In the genomic region with DNA sequence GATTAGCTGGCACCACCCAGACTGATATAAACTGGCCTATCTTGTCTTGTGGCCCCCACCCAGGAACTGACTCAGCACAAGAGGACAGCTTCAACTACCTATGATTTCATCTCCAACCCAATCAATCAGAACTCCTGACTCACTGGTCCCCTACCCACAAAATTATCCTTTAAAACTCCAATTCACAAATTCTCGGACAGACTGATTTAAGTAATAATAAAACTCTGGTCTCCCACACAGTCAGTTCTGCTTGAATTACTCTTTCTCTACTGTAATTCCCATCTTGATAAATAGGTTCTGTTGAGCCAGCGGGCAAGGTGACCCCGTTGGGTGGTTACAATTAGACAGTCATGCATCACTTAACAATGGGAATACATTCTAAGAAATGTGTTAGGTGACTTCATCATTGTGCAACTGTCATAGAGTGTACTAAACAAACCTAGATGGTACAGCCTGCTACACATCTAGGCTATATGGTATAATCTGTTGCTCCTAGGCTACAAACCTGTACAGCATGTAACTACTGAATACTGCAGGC, we compare ENCODE assay signal across 20 cellular contexts. TPM values are rescaled to one million over a fixed set of nuclear protein-coding genes. Genes with fewer than 3 reads are reported as not detected.
DNase-seq lines count a peak whose midpoint lies in the region; ATAC-seq, FAIRE-seq and TF ChIP-seq lines count a peak whose summit lies in the region.
"Had no signal": no experiment of that assay in that cellular context is flagged by ENCODE, and none has a peak within 500 bp of the region (broad histone marks: within the 10 kb centered on the region; RNA-seq: fewer than 3 reads in every experiment).

No MANE protein-coding gene starts in this region.

- peaks cover 8% of the 10 kb centered on the region for H3K36me3 ChIP-seq in MG63
- no peaks in the 10 kb centered on the region for H3K36me3 ChIP-seq in vagina
- H3K36me3 ChIP-seq: cardiac muscle cell, lower lobe of right lung, neutrophil, upper lobe of right lung had no signal

- peaks cover 43% of the 10 kb centered on the region for H3K4me1 ChIP-seq in vagina

- H3K9me3 Mint-ChIP-seq in osteocyte (ENCODE audit: unreplicated experiment) (no peaks in the 10 kb centered on the region), T-cell (no peaks in the 10 kb centered on the region)

- H3K4me1 Mint-ChIP-seq in osteocyte (ENCODE audit: unreplicated experiment) (peaks cover 31% of the 10 kb centered on the region), T-cell (peaks cover 16 to 36% (median 30%) of the 10 kb centered on the region in 3 donors)

- H3K27me3 Mint-ChIP-seq in osteocyte (ENCODE audit: unreplicated experiment) (no peaks in the 10 kb centered on the region), T-cell (no peaks in the 10 kb centered on the region)

- FAIRE-seq in urothelium cell line (lab: Jason Lieb, UNC) = no peak
- FAIRE-seq: GM19239 had no signal

- H3K27me3 ChIP-seq in MG63 (no peaks in the 10 kb centered on the region), vagina (no peaks in the 10 kb centered on the region)
- H3K27me3 ChIP-seq: BLaER1, cardiac muscle cell, hepatocyte, neutrophil, upper lobe of right lung had no signal

- DNase-seq in Daoy (ENCODE audit: low read depth) (peak; percentile 28), MG63 (peak; percentile 21), epithelial cell of proximal tubule (ENCODE audit: low read depth) (peak; percentile 64), osteocyte (ENCODE audit: extremely low spot score, unreplicated experiment) (no peak), T-cell (no peak), urothelium cell line (ENCODE audit: low spot score) (no peak), vagina (ENCODE audit: extremely low spot score in 2 of 2) (no peak)
- DNase-seq: activated CD8-positive, alpha-beta T cell treated with anti-CD3 and anti-CD28 coated beads, Interleukin-2, amount 10 ng/mL, durations not matched to agents 7 days and 5 days; activated effector memory CD4-positive, alpha-beta T cell treated with Interleukin-2 at 50 U/mL for 16 hours; lower lobe of right lung; NCI-H187; T1000; upper lobe of right lung had no signal

- TF ChIP-seq CTCF in epithelial cell of proximal tubule (conservative IDR thresholded peaks at IDR 0.05; ENCODE audit: low read depth, low read length) = no peak
- TF ChIP-seq CTCF in osteocyte (IDR thresholded peaks at IDR 0.05) = no peak
- TF ChIP-seq CTCF in vagina (IDR thresholded peaks at IDR 0.05) = no peak

- peak overlapping the region; percentile 39 for H3K27ac Mint-ChIP-seq in osteocyte (ENCODE audit: unreplicated experiment)
- no peak overlapping the region for H3K27ac Mint-ChIP-seq in T-cell
- H3K27ac Mint-ChIP-seq: activated CD8-positive, alpha-beta T cell treated with anti-CD3 and anti-CD28 coated beads, Interleukin-2, amount 10 ng/mL, durations not matched to agents 7 days and 5 days had no signal

- POLR2A ChIA-PET in T-cell (lab: Charles Lee) = no interaction called here

- no peak overlapping the region for H3K4me3 Mint-ChIP-seq in osteocyte (ENCODE audit: unreplicated experiment)
- H3K4me3 Mint-ChIP-seq in T-cell = no peak overlapping the region
- H3K4me3 Mint-ChIP-seq: activated CD8-positive, alpha-beta T cell treated with anti-CD3 and anti-CD28 coated beads, Interleukin-2, amount 10 ng/mL, durations not matched to agents 7 days and 5 days had no signal

- intact Hi-C loops in vagina (cut with DNase I) = no loop called here

- H3K27ac ChIP-seq in vagina = no peak overlapping the region
- H3K27ac ChIP-seq: BLaER1, cardiac muscle cell, hepatocyte, KMS-11, lower lobe of right lung, neutrophil, upper lobe of right lung had no signal

- H3K36me3 Mint-ChIP-seq in osteocyte (ENCODE audit: unreplicated experiment) (peaks cover 8% of the 10 kb centered on the region), T-cell (peaks cover 11% of the 10 kb centered on the region)

- no peak for TF ChIP-seq POLR2A in vagina (IDR thresholded peaks at IDR 0.05)

- CTCF ChIA-PET in T-cell (lab: Charles Lee) = no interaction called here

- no peak overlapping the region for H3K4me3 ChIP-seq in MG63
- H3K4me3 ChIP-seq in epithelial cell of proximal tubule (ENCODE audit: low read depth, low read length) = no peak overlapping the region
- no peak overlapping the region for H3K4me3 ChIP-seq in vagina
- H3K4me3 ChIP-seq: BLaER1, cardiac muscle cell, hepatocyte, lower lobe of right lung, upper lobe of right lung had no signal

- H3K9me3 ChIP-seq in MG63 = no peaks in the 10 kb centered on the region
- no peaks in the 10 kb centered on the region for H3K9me3 ChIP-seq in vagina
- H3K9me3 ChIP-seq: lower lobe of right lung, neutrophil, upper lobe of right lung had no signal

- ATAC-seq in GM19452 (IDR thresholded peaks at IDR 0.05; ENCODE audit: unreplicated experiment) (no peak), T-cell (replicated peaks in 1 of 4) (no peak)
- ATAC-seq: activated CD8-positive, alpha-beta T cell treated with anti-CD3 and anti-CD28 coated beads, Interleukin-2, amount 10 ng/mL, durations not matched to agents 7 days and 5 days; lower lobe of right lung; upper lobe of right lung had no signal

RNA-seq across cellular contexts. Expression of a gene that starts 48.1 kb away (rescaled TPM):
- total RNA-seq in Daoy (2014; rRNA removed; shearing (Covaris generic)) = 27.7 and 30.6 TPM in 2 replicates
- total RNA-seq in MG63 (2014; rRNA removed; shearing (Covaris generic); ENCODE audit: low replicate concordance) = 38.5 and 46.2 TPM in 2 replicates
- 111 and 120 TPM in 2 replicates for total RNA-seq in epithelial cell of proximal tubule
- total RNA-seq in osteocyte = 275 and 295 TPM in 2 replicates
- 10 to 100 TPM; 60.7 to 85.1 (median 76.7) TPM for total RNA-seq in T-cell
- 142 TPM for total RNA-seq in vagina

Comparison
In these comparisons a context has a peak if more than half of its experiments do, and no peak if none do; other contexts are left out.
1. DNase-seq: peak in Daoy (single experiment), MG63 (single experiment) and epithelial cell of proximal tubule (single experiment); none in osteocyte (single experiment), T-cell (0 of 34), urothelium cell line (single experiment) and vagina (0 of 2).